20 cellular contexts compared by ENCODE assay signal in the genomic region with DNA sequence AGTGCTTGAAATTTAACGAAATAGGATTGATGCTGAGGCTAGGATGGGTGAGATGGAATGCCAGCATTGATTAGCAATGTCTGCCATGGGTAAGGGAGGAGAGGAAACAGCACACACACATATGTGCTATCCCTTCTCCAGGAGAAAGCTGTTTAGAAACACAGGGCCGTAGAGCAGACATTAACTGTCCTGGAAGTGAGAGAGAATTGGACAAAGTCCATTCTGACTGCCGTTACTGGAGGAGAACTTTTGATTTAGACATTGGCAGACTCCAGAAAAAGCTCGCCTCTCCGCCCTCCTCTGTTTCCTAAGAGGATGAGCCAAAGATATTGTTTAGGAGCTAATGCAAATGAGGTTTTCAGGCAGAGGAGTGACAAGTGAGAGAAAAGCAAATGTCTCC.
DNase-seq lines count a peak whose midpoint lies in the region; ATAC-seq, FAIRE-seq and TF ChIP-seq lines count a peak whose summit lies in the region.
"Had no signal": no experiment of that assay in that cellular context is flagged by ENCODE, and none has a peak within 500 bp of the region (broad histone marks: within the 10 kb centered on the region; RNA-seq: fewer than 3 reads in every experiment).

No MANE protein-coding gene starts in this region.

- in situ Hi-C loops in HepG2 (cut with HindIII; ENCODE audit: extremely low pct_ligation_motif_present, low pct_unique_long_range_greater_than_20kb), result no loop called here

- H3K36me3 ChIP-seq in endodermal cell (ENCODE audit: control insufficient read depth, insufficient read depth, low read length), result no peaks in the 10 kb centered on the region
- no peaks in the 10 kb centered on the region for H3K36me3 ChIP-seq in HepG2 (replicated peaks in 1 of 2; ENCODE audit: control insufficient read depth in 1 of 2, insufficient read depth in 2 of 2, low read length in 2 of 2)

- H3K27ac ChIP-seq in endodermal cell (ENCODE audit: low read depth, low read length), result no peak overlapping the region
- no peak overlapping the region for H3K27ac ChIP-seq in HepG2 (ENCODE audit: extremely low read length, insufficient read depth, low read length)
- H3K27ac ChIP-seq: C4-2B, GM23248 had no signal

- H3K4me1 ChIP-seq in endodermal cell (ENCODE audit: control insufficient read depth, insufficient read depth, low read length) (no peaks in the 10 kb centered on the region), HepG2 (ENCODE audit: insufficient read depth, low read length) (no peaks in the 10 kb centered on the region)
- H3K4me1 ChIP-seq: Caco-2 had no signal

- no peak for ATAC-seq in HepG2

- TF ChIP-seq EP300 in HepG2 (IDR thresholded peaks at IDR 0.05; ENCODE audit: low read depth in 2 of 2, low read length in 2 of 2), result no peak
- TF ChIP-seq EP300 in HepG2 (CRISPR knock-in tag; IDR thresholded peaks at IDR 0.05; ENCODE audit: borderline replicate concordance), result no peak

- H3K27ac Mint-ChIP-seq in endodermal cell (no peak overlapping the region), nephron (peak overlapping the region in 2 of 3 experiments; percentile 21)
- H3K27ac Mint-ChIP-seq: CD4-positive, alpha-beta T cell had no signal

- H3K9me3 ChIP-seq in endodermal cell (ENCODE audit: control insufficient read depth, low read length) (peaks cover 6% of the 10 kb centered on the region), HepG2 (ENCODE audit: low read length) (no peaks in the 10 kb centered on the region)
- H3K9me3 ChIP-seq: Caco-2 had no signal

- POLR2A ChIA-PET in HepG2 (lab: Yijun Ruan, JAX), result no interaction called here

- no peaks in the 10 kb centered on the region for H3K27me3 ChIP-seq in endodermal cell (ENCODE audit: control insufficient read depth, insufficient read depth, low read length, poor library complexity, severe bottlenecking)
- H3K27me3 ChIP-seq in HepG2 (ENCODE audit: control insufficient read depth in 1 of 2, insufficient read depth in 2 of 2, low read length in 2 of 2), result peaks cover 1 to 34% of the 10 kb centered on the region in 2 experiments; a peak in 4 of 5 replicates

- intact Hi-C loops in HepG2 (cut with micrococcal nuclease; ENCODE audit: unreplicated experiment), result no loop called here

- 92 to 95% methylated on average over 4 to 5 of the region's 5 CpGs for WGBS in endodermal cell (ENCODE audit: insufficient coverage in 1 of 2, insufficient read length in 1 of 2), 2 experiments
- 18% methylated on average over 5 of the region's 5 CpGs for WGBS in HepG2 (ENCODE audit: low lambda C conversion rate)

- no peaks in the 10 kb centered on the region for H3K4me1 Mint-ChIP-seq in endodermal cell
- H3K4me1 Mint-ChIP-seq in nephron, result peaks cover 5% of the 10 kb centered on the region

- H4K20me1 ChIP-seq in HepG2 (ENCODE audit: insufficient read depth, low read length), result no peaks in the 10 kb centered on the region

- H3K79me2 ChIP-seq in HepG2 (ENCODE audit: insufficient read depth, low read length), result no peaks in the 10 kb centered on the region

- no peaks in the 10 kb centered on the region for H3K9me3 Mint-ChIP-seq in endodermal cell
- peaks cover 6% of the 10 kb centered on the region for H3K9me3 Mint-ChIP-seq in nephron

- no peak overlapping the region for H3K4me3 Mint-ChIP-seq in endodermal cell
- H3K4me3 Mint-ChIP-seq in nephron, result no peak overlapping the region
- H3K4me3 Mint-ChIP-seq: CD4-positive, alpha-beta T cell had no signal

- no TSS peak for BruUV-seq in HepG2 (replicated peaks; lab: Mats Ljungman, UMichigan)

- CTCF ChIA-PET in HepG2 (lab: Yijun Ruan, JAX; ENCODE audit: low intra/inter-chr PET ratio, low total read pairs), result no interaction called here

- no peak for TF ChIP-seq POLR2A in HepG2 (IDR thresholded peaks at IDR 0.05; ENCODE audit: insufficient read depth in 1 of 2, low read depth in 2 of 2, low read length in 2 of 2)

- FAIRE-seq in HepG2 (lab: Jason Lieb, UNC), result no peak
- FAIRE-seq: A204.1, D721Med, GM12892, GM18507, H54 had no signal

- peak; percentile 3 for DNase-seq in endodermal cell
- no peak for DNase-seq in HepG2 (ENCODE audit: low spot score)
- DNase-seq in Kasumi-1 (lab: John Stamatoyannopoulos, UW), result no peak
- no peak for DNase-seq in DMS 273 (lab: John Stamatoyannopoulos, UW; ENCODE audit: unreplicated experiment)
- DNase-seq in HCEC 1CT, result no peak
- DNase-seq: ACHN; AML-193; Caco-2; CD4-positive, alpha-beta T cell; DMS153; DMS79; GDM1; GM23248 had no signal

- no peak for TF ChIP-seq RAD21 in HepG2 (CRISPR knock-in tag; IDR thresholded peaks at IDR 0.05)

- TF ChIP-seq CTCF in endodermal cell (conservative IDR thresholded peaks at IDR 0.05) (no peak), HepG2 (CRISPR knock-in tag; IDR thresholded peaks at IDR 0.05) (no peak), nephron (IDR thresholded peaks at IDR 0.05; ENCODE audit: unreplicated experiment in 3 of 3) (no peak)

- no peak overlapping the region for H2AFZ ChIP-seq in HepG2 (ENCODE audit: low read length)
- H2AFZ ChIP-seq: GM23248 had no signal

- H3K4me3 ChIP-seq in endodermal cell (ENCODE audit: low read length) (no peak overlapping the region), HepG2 (replicated peaks in 1 of 3; ENCODE audit: insufficient read depth in 1 of 3, low read depth in 2 of 3, low read length in 3 of 3) (no peak overlapping the region)
- H3K4me3 ChIP-seq: GM23248 had no signal

- no peak overlapping the region for H3K4me2 ChIP-seq in HepG2 (ENCODE audit: low read depth, low read length)

- H3K27me3 Mint-ChIP-seq in endodermal cell (ENCODE audit: insufficient read depth) (no peaks in the 10 kb centered on the region), nephron (ENCODE audit: low read depth) (peaks cover 16% of the 10 kb centered on the region)

- H3K9ac ChIP-seq in endodermal cell (ENCODE audit: extremely low read depth, low read length, poor library complexity, severe bottlenecking) (no peak overlapping the region), HepG2 (ENCODE audit: insufficient read depth, low read depth, low read length) (no peak overlapping the region)
- H3K9ac ChIP-seq: GM23248 had no signal

- no peaks in the 10 kb centered on the region for H3K36me3 Mint-ChIP-seq in endodermal cell (ENCODE audit: low read depth)
- no peaks in the 10 kb centered on the region for H3K36me3 Mint-ChIP-seq in nephron (ENCODE audit: low read depth)

TF ChIP-seq in HepG2, 621 proteins besides CTCF, POLR2A, EP300 and RAD21:
- TF ChIP-seq, protein P1, sequence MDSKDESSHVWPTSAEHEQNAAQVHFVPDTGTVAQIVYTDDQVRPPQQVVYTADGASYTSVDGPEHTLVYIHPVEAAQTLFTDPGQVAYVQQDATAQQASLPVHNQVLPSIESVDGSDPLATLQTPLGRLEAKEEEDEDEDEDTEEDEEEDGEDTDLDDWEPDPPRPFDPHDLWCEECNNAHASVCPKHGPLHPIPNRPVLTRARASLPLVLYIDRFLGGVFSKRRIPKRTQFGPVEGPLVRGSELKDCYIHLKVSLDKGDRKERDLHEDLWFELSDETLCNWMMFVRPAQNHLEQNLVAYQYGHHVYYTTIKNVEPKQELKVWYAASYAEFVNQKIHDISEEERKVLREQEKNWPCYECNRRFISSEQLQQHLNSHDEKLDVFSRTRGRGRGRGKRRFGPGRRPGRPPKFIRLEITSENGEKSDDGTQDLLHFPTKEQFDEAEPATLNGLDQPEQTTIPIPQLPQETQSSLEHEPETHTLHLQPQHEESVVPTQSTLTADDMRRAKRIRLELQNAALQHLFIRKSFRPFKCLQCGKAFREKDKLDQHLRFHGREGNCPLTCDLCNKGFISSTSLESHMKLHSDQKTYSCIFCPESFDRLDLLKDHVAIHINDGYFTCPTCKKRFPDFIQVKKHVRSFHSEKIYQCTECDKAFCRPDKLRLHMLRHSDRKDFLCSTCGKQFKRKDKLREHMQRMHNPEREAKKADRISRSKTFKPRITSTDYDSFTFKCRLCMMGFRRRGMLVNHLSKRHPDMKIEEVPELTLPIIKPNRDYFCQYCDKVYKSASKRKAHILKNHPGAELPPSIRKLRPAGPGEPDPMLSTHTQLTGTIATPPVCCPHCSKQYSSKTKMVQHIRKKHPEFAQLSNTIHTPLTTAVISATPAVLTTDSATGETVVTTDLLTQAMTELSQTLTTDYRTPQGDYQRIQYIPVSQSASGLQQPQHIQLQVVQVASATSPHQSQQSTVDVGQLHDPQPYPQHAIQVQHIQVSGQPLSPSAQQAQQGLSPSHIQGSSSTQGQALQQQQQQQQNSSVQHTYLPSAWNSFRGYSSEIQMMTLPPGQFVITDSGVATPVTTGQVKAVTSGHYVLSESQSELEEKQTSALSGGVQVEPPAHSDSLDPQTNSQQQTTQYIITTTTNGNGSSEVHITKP (CRISPR knock-in tag; IDR thresholded peaks at IDR 0.05; ENCODE audit: low read depth), result no peak
- TF ChIP-seq, protein P2, sequence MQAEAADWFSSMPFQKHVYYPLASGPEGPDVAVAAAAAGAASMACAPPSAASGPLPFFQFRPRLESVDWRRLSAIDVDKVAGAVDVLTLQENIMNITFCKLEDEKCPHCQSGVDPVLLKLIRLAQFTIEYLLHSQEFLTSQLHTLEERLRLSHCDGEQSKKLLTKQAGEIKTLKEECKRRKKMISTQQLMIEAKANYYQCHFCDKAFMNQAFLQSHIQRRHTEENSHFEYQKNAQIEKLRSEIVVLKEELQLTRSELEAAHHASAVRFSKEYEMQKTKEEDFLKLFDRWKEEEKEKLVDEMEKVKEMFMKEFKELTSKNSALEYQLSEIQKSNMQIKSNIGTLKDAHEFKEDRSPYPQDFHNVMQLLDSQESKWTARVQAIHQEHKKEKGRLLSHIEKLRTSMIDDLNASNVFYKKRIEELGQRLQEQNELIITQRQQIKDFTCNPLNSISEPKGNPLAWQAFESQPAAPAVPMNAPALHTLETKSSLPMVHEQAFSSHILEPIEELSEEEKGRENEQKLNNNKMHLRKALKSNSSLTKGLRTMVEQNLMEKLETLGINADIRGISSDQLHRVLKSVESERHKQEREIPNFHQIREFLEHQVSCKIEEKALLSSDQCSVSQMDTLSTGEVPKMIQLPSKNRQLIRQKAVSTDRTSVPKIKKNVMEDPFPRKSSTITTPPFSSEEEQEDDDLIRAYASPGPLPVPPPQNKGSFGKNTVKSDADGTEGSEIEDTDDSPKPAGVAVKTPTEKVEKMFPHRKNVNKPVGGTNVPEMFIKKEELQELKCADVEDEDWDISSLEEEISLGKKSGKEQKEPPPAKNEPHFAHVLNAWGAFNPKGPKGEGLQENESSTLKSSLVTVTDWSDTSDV (CRISPR knock-in tag; IDR thresholded peaks at IDR 0.05), result no peak
- no peak for TF ChIP-seq ZNF30 (CRISPR knock-in tag; IDR thresholded peaks at IDR 0.05)
- no peak for TF ChIP-seq SP2 (CRISPR knock-in tag; IDR thresholded peaks at IDR 0.05)
- no peak for TF ChIP-seq MIER3 (CRISPR knock-in tag; IDR thresholded peaks at IDR 0.05; ENCODE audit: borderline replicate concordance)
- TF ChIP-seq HNF4A (CRISPR knock-in tag; IDR thresholded peaks at IDR 0.05), result 0 out of 2 replicates have a peak, but pooled peaks have one; percentile 7
